ENCODE assay signal across 1 cellular context in the genomic region with DNA sequence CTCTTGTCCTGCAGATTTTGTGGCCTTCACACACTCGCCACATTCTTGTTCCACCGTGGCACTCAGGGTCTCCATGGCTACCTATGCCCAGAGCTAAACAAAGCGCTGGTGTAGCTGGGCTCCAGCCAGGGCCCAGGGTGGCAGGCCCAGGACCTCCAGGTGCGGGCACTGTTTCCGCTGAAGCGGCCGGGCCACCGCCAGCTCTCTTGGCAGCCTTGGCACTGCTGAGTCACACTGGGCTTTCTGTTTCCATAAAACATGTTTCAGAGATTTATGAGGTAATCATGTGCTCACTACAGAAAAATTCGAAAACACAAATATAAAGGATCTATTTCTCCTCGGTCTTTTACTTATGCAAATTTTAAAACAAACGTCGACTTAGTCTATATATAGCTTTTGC.
TF ChIP-seq lines count a peak whose summit lies in the region.

No MANE protein-coding gene starts in this region.

TF ChIP-seq in GM12878, 131 proteins besides CTCF, POLR2A, EP300 and RAD21 (continued from another document):
- TF ChIP-seq, protein P1, sequence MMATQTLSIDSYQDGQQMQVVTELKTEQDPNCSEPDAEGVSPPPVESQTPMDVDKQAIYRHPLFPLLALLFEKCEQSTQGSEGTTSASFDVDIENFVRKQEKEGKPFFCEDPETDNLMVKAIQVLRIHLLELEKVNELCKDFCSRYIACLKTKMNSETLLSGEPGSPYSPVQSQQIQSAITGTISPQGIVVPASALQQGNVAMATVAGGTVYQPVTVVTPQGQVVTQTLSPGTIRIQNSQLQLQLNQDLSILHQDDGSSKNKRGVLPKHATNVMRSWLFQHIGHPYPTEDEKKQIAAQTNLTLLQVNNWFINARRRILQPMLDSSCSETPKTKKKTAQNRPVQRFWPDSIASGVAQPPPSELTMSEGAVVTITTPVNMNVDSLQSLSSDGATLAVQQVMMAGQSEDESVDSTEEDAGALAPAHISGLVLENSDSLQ (IDR thresholded peaks at IDR 0.05) = no peak
- TF ChIP-seq KLF5 (IDR thresholded peaks at IDR 0.05; ENCODE audit: partially characterized antibody) (no peak), SP1 (IDR thresholded peaks at IDR 0.05; ENCODE audit: low read depth, low read length) (no peak), CHD1 (IDR thresholded peaks at IDR 0.05; ENCODE audit: low read depth, low read length) (no peak)
